ENCODE assay signal across 25 cellular contexts in the genomic region with DNA sequence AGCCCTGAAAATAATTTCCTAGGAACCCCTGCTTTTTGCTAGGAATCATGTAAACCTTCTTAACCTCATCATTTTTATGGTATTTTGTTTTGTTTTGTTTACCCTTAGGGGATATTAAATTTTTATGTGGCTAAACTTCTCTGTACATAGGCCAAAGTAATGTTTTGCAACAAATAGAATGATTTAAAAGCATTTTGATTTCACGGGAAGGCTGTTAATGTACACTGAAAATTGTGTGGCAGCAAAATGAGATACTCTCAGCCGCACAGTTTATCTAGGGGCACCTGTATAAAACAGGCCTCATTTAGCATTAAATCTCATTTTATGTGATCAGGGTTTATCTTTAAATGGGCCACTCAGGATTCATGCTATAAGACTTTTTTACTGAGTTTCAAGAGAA.
DNase-seq lines count a peak whose midpoint lies in the region; ATAC-seq, FAIRE-seq and TF ChIP-seq lines count a peak whose summit lies in the region.
"Had no signal": no experiment of that assay in that cellular context is flagged by ENCODE, and none has a peak within 500 bp of the region (broad histone marks: within the 10 kb centered on the region; RNA-seq: fewer than 3 reads in every experiment).

No MANE protein-coding gene starts in this region.

- H3K36me3 ChIP-seq in HEK293 (ENCODE audit: control insufficient read depth in 2 of 2, insufficient read depth in 1 of 2, low read length in 2 of 2) (no peaks in the 10 kb centered on the region), SK-N-MC (ENCODE audit: insufficient read depth, low read length) (no peaks in the 10 kb centered on the region)
- H3K36me3 ChIP-seq: BE2C had no signal

- peak overlapping the region; percentile 36 for H3K9ac ChIP-seq in SK-N-MC (ENCODE audit: insufficient read length)
- H3K9ac ChIP-seq: BLaER1 treated with 17β-estradiol and CSF1 and Interleukin-3, amounts not matched to agents 10 nM and 100 nM had no signal

- no peak overlapping the region for H3K4me3 ChIP-seq in HEK293 (ENCODE audit: low read depth, low read length)
- 0 out of 2 replicates have a peak overlapping the region, but pooled peaks have one; percentile 59 for H3K4me3 ChIP-seq in SK-N-MC
- H3K4me3 ChIP-seq: A549; BLaER1 treated with 17β-estradiol and CSF1 and Interleukin-3, amounts not matched to agents 10 nM and 100 nM; GM23338 had no signal

- DNase-seq in SK-N-MC (ENCODE audit: low read depth, low spot score): no peak
- no peak for DNase-seq in sciatic nerve (ENCODE audit: low spot score)
- no peak for DNase-seq in omental fat pad (ENCODE audit: low spot score)
- no peak for DNase-seq in NCI-H526 treated with DMSO at 0.1 percent for 48 hours (lab: John Stamatoyannopoulos, UW)
- DNase-seq in KBM-7: no peak
- DNase-seq: 8988T; ACHN; AML-193; BE2C; Calu3; CD4-positive, alpha-beta memory T cell; COR-L47; DMS53; DMS79 treated with DMSO at 0.1 percent for 48 hours; GF-D8; H9; HFFc6 had no signal

- FAIRE-seq in endometrium (lab: Jason Lieb, UNC): peak; percentile 95
- FAIRE-seq: A549, GM12891, GM18507 had no signal

- intact Hi-C loops in sciatic nerve (cut with DNase I): no loop called here

- TF ChIP-seq CTCF in HEK293 (tag by site-specific recombination; IDR thresholded peaks at IDR 0.05) (no peak), omental fat pad (IDR thresholded peaks at IDR 0.05) (no peak)

- in situ Hi-C loops in KBM-7 (cut with MboI; ENCODE audit: low pct_unique_long_range_greater_than_20kb, low sequenced_read_pairs): no loop called here

- H3K4me1 ChIP-seq in HEK293 (ENCODE audit: control insufficient read depth, insufficient read depth, low read length): no peaks in the 10 kb centered on the region
- H3K4me1 ChIP-seq: A549 had no signal

- CTCF ChIA-PET in HEK293 (lab: Yijun Ruan, JAX): no interaction called here

- ATAC-seq in sciatic nerve (peak; percentile 44), omental fat pad (ENCODE audit: low FRiP score) (no peak)
- ATAC-seq: A549, GM23338, HCT116 had no signal

- H3K9me3 ChIP-seq in HEK293 (ENCODE audit: control insufficient read depth, insufficient read depth, low read depth, low read length): no peaks in the 10 kb centered on the region
- H3K9me3 ChIP-seq in SK-N-MC (ENCODE audit: low read depth, low read length): no peaks in the 10 kb centered on the region
- H3K9me3 ChIP-seq: A549; BE2C; BLaER1 treated with 17β-estradiol and CSF1 and Interleukin-3, amounts not matched to agents 10 nM and 100 nM had no signal

- POLR2A ChIA-PET in HEK293 (lab: Yijun Ruan, JAX): no interaction called here

- H3K27ac ChIP-seq in HEK293 (ENCODE audit: extremely low read depth, low read depth, low read length) (no peak overlapping the region), SK-N-MC (peak overlapping the region; percentile 93)
- H3K27ac ChIP-seq: A549; BLaER1 treated with 17β-estradiol and CSF1 and Interleukin-3, amounts not matched to agents 10 nM and 100 nM had no signal

TF ChIP-seq in HEK293, 187 proteins besides CTCF, POLR2A, EP300 and RAD21:
- TF ChIP-seq GLIS1 (tag by site-specific recombination; IDR thresholded peaks at IDR 0.05): no peak
- peak; percentile 58; the same call in 1 of the 2 replicates for TF ChIP-seq ZNF843 (tag by site-specific recombination; IDR thresholded peaks at IDR 0.05)
- TF ChIP-seq, protein P1, sequence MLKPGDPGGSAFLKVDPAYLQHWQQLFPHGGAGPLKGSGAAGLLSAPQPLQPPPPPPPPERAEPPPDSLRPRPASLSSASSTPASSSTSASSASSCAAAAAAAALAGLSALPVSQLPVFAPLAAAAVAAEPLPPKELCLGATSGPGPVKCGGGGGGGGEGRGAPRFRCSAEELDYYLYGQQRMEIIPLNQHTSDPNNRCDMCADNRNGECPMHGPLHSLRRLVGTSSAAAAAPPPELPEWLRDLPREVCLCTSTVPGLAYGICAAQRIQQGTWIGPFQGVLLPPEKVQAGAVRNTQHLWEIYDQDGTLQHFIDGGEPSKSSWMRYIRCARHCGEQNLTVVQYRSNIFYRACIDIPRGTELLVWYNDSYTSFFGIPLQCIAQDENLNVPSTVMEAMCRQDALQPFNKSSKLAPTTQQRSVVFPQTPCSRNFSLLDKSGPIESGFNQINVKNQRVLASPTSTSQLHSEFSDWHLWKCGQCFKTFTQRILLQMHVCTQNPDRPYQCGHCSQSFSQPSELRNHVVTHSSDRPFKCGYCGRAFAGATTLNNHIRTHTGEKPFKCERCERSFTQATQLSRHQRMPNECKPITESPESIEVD (tag by site-specific recombination; IDR thresholded peaks at IDR 0.05): peak; percentile 41; the same call in 1 of the 2 replicates
- TF ChIP-seq ZNF366 (tag by site-specific recombination; conservative IDR thresholded peaks at IDR 0.05): no peak
- TF ChIP-seq, protein P2, sequence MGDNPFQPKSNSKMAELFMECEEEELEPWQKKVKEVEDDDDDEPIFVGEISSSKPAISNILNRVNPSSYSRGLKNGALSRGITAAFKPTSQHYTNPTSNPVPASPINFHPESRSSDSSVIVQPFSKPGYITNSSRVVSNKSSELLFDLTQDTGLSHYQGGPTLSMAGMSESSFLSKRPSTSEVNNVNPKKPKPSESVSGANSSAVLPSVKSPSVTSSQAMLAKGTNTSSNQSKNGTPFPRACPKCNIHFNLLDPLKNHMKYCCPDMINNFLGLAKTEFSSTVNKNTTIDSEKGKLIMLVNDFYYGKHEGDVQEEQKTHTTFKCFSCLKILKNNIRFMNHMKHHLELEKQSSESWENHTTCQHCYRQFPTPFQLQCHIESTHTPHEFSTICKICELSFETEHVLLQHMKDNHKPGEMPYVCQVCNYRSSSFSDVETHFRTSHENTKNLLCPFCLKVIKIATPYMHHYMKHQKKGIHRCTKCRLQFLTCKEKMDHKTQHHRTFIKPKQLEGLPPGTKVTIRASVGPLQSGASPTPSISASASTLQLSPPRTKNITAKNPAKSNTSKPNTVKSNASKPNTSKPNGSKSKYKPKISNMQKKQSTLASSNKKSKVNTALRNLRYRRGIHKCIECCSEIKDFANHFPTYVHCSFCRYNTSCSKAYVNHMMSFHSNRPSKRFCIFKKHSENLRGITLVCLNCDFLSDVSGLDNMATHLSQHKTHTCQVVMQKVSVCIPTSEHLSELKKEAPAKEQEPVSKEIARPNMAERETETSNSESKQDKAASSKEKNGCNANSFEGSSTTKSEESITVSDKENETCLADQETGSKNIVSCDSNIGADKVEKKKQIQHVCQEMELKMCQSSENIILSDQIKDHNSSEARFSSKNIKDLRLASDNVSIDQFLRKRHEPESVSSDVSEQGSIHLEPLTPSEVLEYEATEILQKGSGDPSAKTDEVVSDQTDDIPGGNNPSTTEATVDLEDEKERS (tag by site-specific recombination; IDR thresholded peaks at IDR 0.05): no peak
- peak; percentile 53; the same call in 1 of the 2 replicates for TF ChIP-seq FEZF1 (tag by site-specific recombination; IDR thresholded peaks at IDR 0.05)
- TF ChIP-seq, protein P3, sequence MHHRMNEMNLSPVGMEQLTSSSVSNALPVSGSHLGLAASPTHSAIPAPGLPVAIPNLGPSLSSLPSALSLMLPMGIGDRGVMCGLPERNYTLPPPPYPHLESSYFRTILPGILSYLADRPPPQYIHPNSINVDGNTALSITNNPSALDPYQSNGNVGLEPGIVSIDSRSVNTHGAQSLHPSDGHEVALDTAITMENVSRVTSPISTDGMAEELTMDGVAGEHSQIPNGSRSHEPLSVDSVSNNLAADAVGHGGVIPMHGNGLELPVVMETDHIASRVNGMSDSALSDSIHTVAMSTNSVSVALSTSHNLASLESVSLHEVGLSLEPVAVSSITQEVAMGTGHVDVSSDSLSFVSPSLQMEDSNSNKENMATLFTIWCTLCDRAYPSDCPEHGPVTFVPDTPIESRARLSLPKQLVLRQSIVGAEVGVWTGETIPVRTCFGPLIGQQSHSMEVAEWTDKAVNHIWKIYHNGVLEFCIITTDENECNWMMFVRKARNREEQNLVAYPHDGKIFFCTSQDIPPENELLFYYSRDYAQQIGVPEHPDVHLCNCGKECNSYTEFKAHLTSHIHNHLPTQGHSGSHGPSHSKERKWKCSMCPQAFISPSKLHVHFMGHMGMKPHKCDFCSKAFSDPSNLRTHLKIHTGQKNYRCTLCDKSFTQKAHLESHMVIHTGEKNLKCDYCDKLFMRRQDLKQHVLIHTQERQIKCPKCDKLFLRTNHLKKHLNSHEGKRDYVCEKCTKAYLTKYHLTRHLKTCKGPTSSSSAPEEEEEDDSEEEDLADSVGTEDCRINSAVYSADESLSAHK (tag by site-specific recombination; IDR thresholded peaks at IDR 0.05): 0 out of 2 replicates have a peak, but pooled peaks have one; percentile 36
- TF ChIP-seq ZNF707 (tag by site-specific recombination; IDR thresholded peaks at IDR 0.05): no peak
- no peak for TF ChIP-seq ZNF239 (tag by site-specific recombination; IDR thresholded peaks at IDR 0.05)
- TF ChIP-seq, protein P4, sequence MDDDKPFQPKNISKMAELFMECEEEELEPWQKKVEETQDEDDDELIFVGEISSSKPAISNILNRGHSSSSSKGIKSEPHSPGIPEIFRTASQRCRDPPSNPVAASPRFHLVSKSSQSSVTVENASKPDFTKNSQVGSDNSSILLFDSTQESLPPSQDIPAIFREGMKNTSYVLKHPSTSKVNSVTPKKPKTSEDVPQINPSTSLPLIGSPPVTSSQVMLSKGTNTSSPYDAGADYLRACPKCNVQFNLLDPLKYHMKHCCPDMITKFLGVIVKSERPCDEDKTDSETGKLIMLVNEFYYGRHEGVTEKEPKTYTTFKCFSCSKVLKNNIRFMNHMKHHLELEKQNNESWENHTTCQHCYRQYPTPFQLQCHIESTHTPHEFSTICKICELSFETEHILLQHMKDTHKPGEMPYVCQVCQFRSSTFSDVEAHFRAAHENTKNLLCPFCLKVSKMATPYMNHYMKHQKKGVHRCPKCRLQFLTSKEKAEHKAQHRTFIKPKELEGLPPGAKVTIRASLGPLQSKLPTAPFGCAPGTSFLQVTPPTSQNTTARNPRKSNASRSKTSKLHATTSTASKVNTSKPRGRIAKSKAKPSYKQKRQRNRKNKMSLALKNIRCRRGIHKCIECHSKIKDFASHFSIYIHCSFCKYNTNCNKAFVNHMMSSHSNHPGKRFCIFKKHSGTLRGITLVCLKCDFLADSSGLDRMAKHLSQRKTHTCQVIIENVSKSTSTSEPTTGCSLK (tag by site-specific recombination; IDR thresholded peaks at IDR 0.05): no peak
- no peak for TF ChIP-seq ZNF354C (tag by site-specific recombination; IDR thresholded peaks at IDR 0.05; ENCODE audit: borderline replicate concordance, low read depth)
TF ChIP-seq in HEK293: peak in this region for 4.
